Comparison of ENCODE assay signal across 1 cellular context in the genomic region with DNA sequence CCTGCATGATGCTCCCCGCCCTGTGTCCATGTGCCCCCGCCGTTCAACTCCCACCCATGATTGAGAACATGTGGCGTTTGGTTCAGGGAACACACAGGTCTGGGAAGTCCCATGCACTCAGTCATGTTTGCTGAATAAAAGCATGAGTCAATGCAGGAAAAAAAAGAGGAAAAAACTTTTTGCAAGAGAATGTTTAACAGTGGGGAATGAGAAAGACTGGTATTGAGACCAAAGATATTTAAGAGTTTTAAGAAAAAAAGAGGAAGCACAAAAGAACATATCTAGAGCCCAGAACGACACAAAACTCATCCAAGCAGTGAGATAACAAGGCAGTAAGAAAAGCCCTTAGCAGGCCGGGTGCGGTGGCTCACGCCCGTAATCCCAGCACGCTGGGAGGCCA.
TF ChIP-seq lines count a peak whose summit lies in the region.

No MANE protein-coding gene starts in this region.

TF ChIP-seq in GM12878, 131 proteins besides CTCF, POLR2A, EP300 and RAD21 (continued from another document and continues in another):
- TF ChIP-seq, protein P1, sequence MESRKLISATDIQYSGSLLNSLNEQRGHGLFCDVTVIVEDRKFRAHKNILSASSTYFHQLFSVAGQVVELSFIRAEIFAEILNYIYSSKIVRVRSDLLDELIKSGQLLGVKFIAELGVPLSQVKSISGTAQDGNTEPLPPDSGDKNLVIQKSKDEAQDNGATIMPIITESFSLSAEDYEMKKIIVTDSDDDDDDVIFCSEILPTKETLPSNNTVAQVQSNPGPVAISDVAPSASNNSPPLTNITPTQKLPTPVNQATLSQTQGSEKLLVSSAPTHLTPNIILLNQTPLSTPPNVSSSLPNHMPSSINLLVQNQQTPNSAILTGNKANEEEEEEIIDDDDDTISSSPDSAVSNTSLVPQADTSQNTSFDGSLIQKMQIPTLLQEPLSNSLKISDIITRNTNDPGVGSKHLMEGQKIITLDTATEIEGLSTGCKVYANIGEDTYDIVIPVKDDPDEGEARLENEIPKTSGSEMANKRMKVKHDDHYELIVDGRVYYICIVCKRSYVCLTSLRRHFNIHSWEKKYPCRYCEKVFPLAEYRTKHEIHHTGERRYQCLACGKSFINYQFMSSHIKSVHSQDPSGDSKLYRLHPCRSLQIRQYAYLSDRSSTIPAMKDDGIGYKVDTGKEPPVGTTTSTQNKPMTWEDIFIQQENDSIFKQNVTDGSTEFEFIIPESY (IDR thresholded peaks at IDR 0.05), result no peak
- TF ChIP-seq, protein P2, sequence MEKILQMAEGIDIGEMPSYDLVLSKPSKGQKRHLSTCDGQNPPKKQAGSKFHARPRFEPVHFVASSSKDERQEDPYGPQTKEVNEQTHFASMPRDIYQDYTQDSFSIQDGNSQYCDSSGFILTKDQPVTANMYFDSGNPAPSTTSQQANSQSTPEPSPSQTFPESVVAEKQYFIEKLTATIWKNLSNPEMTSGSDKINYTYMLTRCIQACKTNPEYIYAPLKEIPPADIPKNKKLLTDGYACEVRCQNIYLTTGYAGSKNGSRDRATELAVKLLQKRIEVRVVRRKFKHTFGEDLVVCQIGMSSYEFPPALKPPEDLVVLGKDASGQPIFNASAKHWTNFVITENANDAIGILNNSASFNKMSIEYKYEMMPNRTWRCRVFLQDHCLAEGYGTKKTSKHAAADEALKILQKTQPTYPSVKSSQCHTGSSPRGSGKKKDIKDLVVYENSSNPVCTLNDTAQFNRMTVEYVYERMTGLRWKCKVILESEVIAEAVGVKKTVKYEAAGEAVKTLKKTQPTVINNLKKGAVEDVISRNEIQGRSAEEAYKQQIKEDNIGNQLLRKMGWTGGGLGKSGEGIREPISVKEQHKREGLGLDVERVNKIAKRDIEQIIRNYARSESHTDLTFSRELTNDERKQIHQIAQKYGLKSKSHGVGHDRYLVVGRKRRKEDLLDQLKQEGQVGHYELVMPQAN (conservative IDR thresholded peaks at IDR 0.05), result no peak
- TF ChIP-seq RFX5 (IDR thresholded peaks at IDR 0.05; ENCODE audit: low read depth, low read length) (no peak), BHLHE40 (IDR thresholded peaks at IDR 0.05; ENCODE audit: borderline replicate concordance in 1 of 2, low read depth in 2 of 2, low read length in 1 of 2) (no peak), IKZF2 (IDR thresholded peaks at IDR 0.05) (peak; percentile 46 to 52; a peak in 3 of 4 replicates), MTA3 (IDR thresholded peaks at IDR 0.05; ENCODE audit: borderline replicate concordance, low read length) (no peak), LARP7 (IDR thresholded peaks at IDR 0.05) (no peak), IKZF1 (conservative IDR thresholded peaks at IDR 0.05) (0 out of 2 replicates have a peak, but pooled peaks have one; percentile 11), HDAC6 (IDR thresholded peaks at IDR 0.05; ENCODE audit: unreplicated experiment) (no peak), SIN3A (IDR thresholded peaks at IDR 0.05; ENCODE audit: low read depth, low read length) (no peak), ZSCAN29 (IDR thresholded peaks at IDR 0.05) (no peak), TCF3 (IDR thresholded peaks at IDR 0.05; ENCODE audit: borderline replicate concordance, insufficient read depth, low read depth, low read length) (no peak), MLLT1 (IDR thresholded peaks at IDR 0.05) (no peak), RELB (IDR thresholded peaks at IDR 0.05; ENCODE audit: low read depth) (no peak), HDAC2 (IDR thresholded peaks at IDR 0.05) (no peak), NR2C1 (IDR thresholded peaks at IDR 0.05) (no peak), USF1 (IDR thresholded peaks at IDR 0.05; ENCODE audit: borderline replicate concordance, extremely low read length, insufficient read depth, low read depth, low read length) (no peak), NFYA (IDR thresholded peaks at IDR 0.05; ENCODE audit: borderline replicate concordance, low read depth, low read length) (no peak), ZZZ3 (IDR thresholded peaks at IDR 0.05; ENCODE audit: control insufficient read depth, insufficient read length, low read depth) (no peak), RBBP5 (conservative IDR thresholded peaks at IDR 0.05) (no peak), ATF2 (IDR thresholded peaks at IDR 0.05; ENCODE audit: low read length) (peak; percentile 23; the same call in 1 of the 2 replicates), E4F1 (IDR thresholded peaks at IDR 0.05; ENCODE audit: borderline replicate concordance, partially characterized antibody) (no peak), SUPT20H (IDR thresholded peaks at IDR 0.05; ENCODE audit: borderline replicate concordance, control insufficient read depth, low read depth, low read length) (no peak), CBX3 (IDR thresholded peaks at IDR 0.05; ENCODE audit: borderline replicate concordance, low read depth) (no peak), FOS (IDR thresholded peaks at IDR 0.05; ENCODE audit: borderline replicate concordance, extremely low read depth, insufficient read length) (no peak), TARDBP (IDR thresholded peaks at IDR 0.05; ENCODE audit: borderline replicate concordance) (no peak), ETV6 (conservative IDR thresholded peaks at IDR 0.05 in 1 of 2, IDR thresholded peaks at IDR 0.05 in 1 of 2; ENCODE audit: borderline replicate concordance in 1 of 2, low read depth in 1 of 2) (no peak), EGR1 (IDR thresholded peaks at IDR 0.05; ENCODE audit: borderline replicate concordance in 1 of 2, low read depth in 2 of 2, low read length in 2 of 2) (no peak), NFXL1 (IDR thresholded peaks at IDR 0.05; ENCODE audit: borderline replicate concordance) (no peak), KLF5 (IDR thresholded peaks at IDR 0.05; ENCODE audit: partially characterized antibody) (no peak), ZNF592 (IDR thresholded peaks at IDR 0.05) (no peak), FOXM1 (IDR thresholded peaks at IDR 0.05; ENCODE audit: low read depth, low read length) (no peak), BMI1 (IDR thresholded peaks at IDR 0.05; ENCODE audit: borderline replicate concordance) (0 out of 2 replicates have a peak, but pooled peaks have one; percentile 28), DPF2 (IDR thresholded peaks at IDR 0.05) (no peak), JUNB (IDR thresholded peaks at IDR 0.05) (peak; percentile 41; the same call in 1 of the 2 replicates)
- TF ChIP-seq, protein P3, sequence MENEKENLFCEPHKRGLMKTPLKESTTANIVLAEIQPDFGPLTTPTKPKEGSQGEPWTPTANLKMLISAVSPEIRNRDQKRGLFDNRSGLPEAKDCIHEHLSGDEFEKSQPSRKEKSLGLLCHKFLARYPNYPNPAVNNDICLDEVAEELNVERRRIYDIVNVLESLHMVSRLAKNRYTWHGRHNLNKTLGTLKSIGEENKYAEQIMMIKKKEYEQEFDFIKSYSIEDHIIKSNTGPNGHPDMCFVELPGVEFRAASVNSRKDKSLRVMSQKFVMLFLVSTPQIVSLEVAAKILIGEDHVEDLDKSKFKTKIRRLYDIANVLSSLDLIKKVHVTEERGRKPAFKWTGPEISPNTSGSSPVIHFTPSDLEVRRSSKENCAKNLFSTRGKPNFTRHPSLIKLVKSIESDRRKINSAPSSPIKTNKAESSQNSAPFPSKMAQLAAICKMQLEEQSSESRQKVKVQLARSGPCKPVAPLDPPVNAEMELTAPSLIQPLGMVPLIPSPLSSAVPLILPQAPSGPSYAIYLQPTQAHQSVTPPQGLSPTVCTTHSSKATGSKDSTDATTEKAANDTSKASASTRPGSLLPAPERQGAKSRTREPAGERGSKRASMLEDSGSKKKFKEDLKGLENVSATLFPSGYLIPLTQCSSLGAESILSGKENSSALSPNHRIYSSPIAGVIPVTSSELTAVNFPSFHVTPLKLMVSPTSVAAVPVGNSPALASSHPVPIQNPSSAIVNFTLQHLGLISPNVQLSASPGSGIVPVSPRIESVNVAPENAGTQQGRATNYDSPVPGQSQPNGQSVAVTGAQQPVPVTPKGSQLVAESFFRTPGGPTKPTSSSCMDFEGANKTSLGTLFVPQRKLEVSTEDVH (IDR thresholded peaks at IDR 0.05; ENCODE audit: low read depth, partially characterized antibody), result no peak
